Comparison of ENCODE assay signal across 19 cellular contexts in genomic region chr4:124478518-124478917, GRCh38.
"Had no signal": no experiment of that assay in that cellular context is flagged by ENCODE, and none has a peak within 500 bp of the region (broad histone marks: within the 10 kb centered on the region; RNA-seq: fewer than 3 reads in every experiment).

No MANE protein-coding gene starts in this region.

- H3K4me3 ChIP-seq: body of pancreas, left lung, pancreas, spleen, thoracic aorta, upper lobe of left lung had no signal

- FAIRE-seq: pancreas had no signal

- H3K27me3 ChIP-seq: body of pancreas, left lung, pancreas, spleen, upper lobe of left lung had no signal

- DNase-seq: activated B cell treated with CpG ODN at 0.5 μM for 24 hours; activated CD4-positive, alpha-beta memory T cell treated with anti-CD3 and anti-CD28 coated beads, Interleukin-2, amount 10 ng/mL, durations not matched to agents 7 days and 5 days; activated CD4-positive, alpha-beta T cell treated with anti-CD3 and anti-CD28 coated beads for 48 hours; activated CD8-positive, alpha-beta memory T cell treated with anti-CD3 and anti-CD28 coated beads, Interleukin-2, amount 10 ng/mL, durations not matched to agents 7 days and 5 days; activated naive CD4-positive, alpha-beta T cell treated with Interleukin-2 at 50 U/mL for 16 hours; activated naive CD8-positive, alpha-beta T cell treated with anti-CD3 and anti-CD28 coated beads, Interleukin-2, amount 10 ng/mL, durations not matched to agents 7 days and 5 days; body of pancreas; central memory CD4-positive, alpha-beta T cell; hypothalamus; kidney; left lung; naive thymus-derived CD4-positive, alpha-beta T cell; pancreas; spleen; stimulated activated naive B cell treated with anti-CD40 and anti-IgM and Interleukin-4, amounts not matched to agents 10 μg/mL and 1 μg/mL and 100 μg/mL, for 72 hours; upper lobe of left lung had no signal

- H3K36me3 ChIP-seq: left lung, pancreas, spleen, thoracic aorta, upper lobe of left lung had no signal

- H3K9me3 ChIP-seq: body of pancreas, pancreas, thoracic aorta had no signal

- H3K4me1 ChIP-seq: body of pancreas, left lung had no signal

- H3K27ac ChIP-seq: body of pancreas, pancreas, spleen, thoracic aorta had no signal

- ATAC-seq: activated CD8-positive, alpha-beta memory T cell treated with anti-CD3 and anti-CD28 coated beads, Interleukin-2, amount 10 ng/mL, durations not matched to agents 7 days and 5 days; activated T-helper 17 cell treated with anti-CD3 and anti-CD28 coated beads, Interleukin-2, amount 50 U/mL, for 72 hours; body of pancreas; esophagus mucosa; left lung; naive thymus-derived CD4-positive, alpha-beta T cell; pancreas; stimulated activated naive B cell treated with anti-CD40 and anti-IgM and Interleukin-4, amounts not matched to agents 10 μg/mL and 1 μg/mL and 100 μg/mL, for 72 hours had no signal
